ENCODE assay signal across 10 cellular contexts in genomic region chr15:57217716-57218598, GRCh38.
DNase-seq lines count a peak whose midpoint lies in the region; TF ChIP-seq lines count a peak whose summit lies in the region.
"Had no signal": no experiment of that assay in that cellular context is flagged by ENCODE, and none has a peak within 500 bp of the region (broad histone marks: within the 10 kb centered on the region; RNA-seq: fewer than 3 reads in every experiment).

No MANE protein-coding gene starts in this region.

- peak; percentile 26 for DNase-seq in NCI-H2029 treated with DMSO at 0.1 percent for 48 hours (lab: John Stamatoyannopoulos, UW)
- DNase-seq in NCI-H2029 (lab: John Stamatoyannopoulos, UW) = no peak
- peak; percentile 86 for DNase-seq in foreskin melanocyte
- no peak for DNase-seq in stimulated activated CD8-positive, alpha-beta memory T cell treated with anti-CD3 and anti-CD28 coated beads, Interleukin-4, amount 100 ng/mL, for 48 hours
- DNase-seq in activated CD4-positive, alpha-beta T cell treated with anti-CD3 and anti-CD28 coated beads, Interleukin-2, amount 10 ng/mL, durations not matched to agents 7 days and 5 days = no peak
- DNase-seq in stimulated activated CD4-positive, alpha-beta T cell treated with anti-CD3 and anti-CD28 coated beads, Interleukin-1b, Interleukin-23, amount 100 ng/mL, for 48 hours = no peak
- DNase-seq: activated B cell treated with CpG ODN at 0.5 μM for 24 hours, left lung had no signal

- CTCF ChIA-PET in activated CD4-positive, alpha-beta T cell treated with anti-CD3 and anti-CD28 coated beads, Interleukin-2, amount 10 ng/mL, durations not matched to agents 7 days and 5 days (lab: Charles Lee) = interaction anchor here (1.0 kb wide), 1 partner anchor 8 kb away, joined by 3 read pairs; no protein-coding TSS in a partner anchor

- no peaks in the 10 kb centered on the region for H3K36me3 Mint-ChIP-seq in activated CD4-positive, alpha-beta T cell treated with anti-CD3 and anti-CD28 coated beads, Interleukin-2, amount 10 ng/mL, durations not matched to agents 7 days and 5 days (ENCODE audit: low read depth)

- H3K9ac ChIP-seq in OCI-LY1 (ENCODE audit: low read length) = peak overlapping the region; percentile 17; the same call in 1 of the 2 replicates

- peak overlapping the region; percentile 52 for H3K4me2 ChIP-seq in OCI-LY1 (ENCODE audit: low read length)

- no peaks in the 10 kb centered on the region for H3K27me3 ChIP-seq in OCI-LY1 (ENCODE audit: insufficient read depth, low read length)
- H3K27me3 ChIP-seq: left lung had no signal

- H3K4me3 ChIP-seq in OCI-LY1 (ENCODE audit: low read depth, low read length, poor library complexity, severe bottlenecking) (peak overlapping the region; percentile 3), skin epidermis (peak overlapping the region in 1 of 7 experiments; percentile 37)
- H3K4me3 ChIP-seq: left lung had no signal

- H3K79me2 ChIP-seq in OCI-LY1 (ENCODE audit: insufficient read depth, low read length) = peaks cover 53% of the 10 kb centered on the region

- H3F3A ChIP-seq in OCI-LY1 (ENCODE audit: insufficient read depth, low read length) = no peaks in the 10 kb centered on the region; the same call in 1 of the 2 replicates

- H3K27me3 Mint-ChIP-seq in activated CD4-positive, alpha-beta T cell treated with anti-CD3 and anti-CD28 coated beads, Interleukin-2, amount 10 ng/mL, durations not matched to agents 7 days and 5 days = no peaks in the 10 kb centered on the region
- H3K27me3 Mint-ChIP-seq: activated B cell treated with CpG ODN at 0.5 μM for 24 hours had no signal

- no peak overlapping the region for H2AFZ ChIP-seq in OCI-LY1 (ENCODE audit: low read length)

- no peak overlapping the region for H3K27ac Mint-ChIP-seq in activated CD4-positive, alpha-beta T cell treated with anti-CD3 and anti-CD28 coated beads, Interleukin-2, amount 10 ng/mL, durations not matched to agents 7 days and 5 days
- H3K27ac Mint-ChIP-seq: activated B cell treated with CpG ODN at 0.5 μM for 24 hours had no signal

- no peaks in the 10 kb centered on the region for H3K36me3 ChIP-seq in OCI-LY1 (ENCODE audit: insufficient read depth, low read length)
- H3K36me3 ChIP-seq: left lung had no signal

- H3K9me2 ChIP-seq in OCI-LY1 (ENCODE audit: low read depth, low read length) = no peaks in the 10 kb centered on the region

- H4K20me1 ChIP-seq in OCI-LY1 (ENCODE audit: insufficient read depth, low read length) = no peaks in the 10 kb centered on the region

- TF ChIP-seq CTCF in OCI-LY1 (IDR thresholded peaks at IDR 0.05; ENCODE audit: low read length) = no peak

- H3K4me1 Mint-ChIP-seq in activated CD4-positive, alpha-beta T cell treated with anti-CD3 and anti-CD28 coated beads, Interleukin-2, amount 10 ng/mL, durations not matched to agents 7 days and 5 days = peaks cover 5% of the 10 kb centered on the region

- H3K9me3 ChIP-seq in OCI-LY1 (ENCODE audit: low read length) = no peaks in the 10 kb centered on the region
- H3K9me3 ChIP-seq: left lung had no signal

- no peak overlapping the region for H3K4me3 Mint-ChIP-seq in activated CD4-positive, alpha-beta T cell treated with anti-CD3 and anti-CD28 coated beads, Interleukin-2, amount 10 ng/mL, durations not matched to agents 7 days and 5 days

- H3K27ac ChIP-seq in OCI-LY1 (ENCODE audit: low read depth, low read length, poor library complexity, severe bottlenecking) = peak overlapping the region; percentile 50
- peak overlapping the region in 12 of 21 experiments; percentile 8 to 69 (median 42) for H3K27ac ChIP-seq in skin epidermis

- H3K4me1 ChIP-seq in OCI-LY1 (ENCODE audit: insufficient read depth, low read length, severe bottlenecking) = peaks cover 68% of the 10 kb centered on the region

- POLR2A ChIA-PET in activated CD4-positive, alpha-beta T cell treated with anti-CD3 and anti-CD28 coated beads, Interleukin-2, amount 10 ng/mL, durations not matched to agents 7 days and 5 days (lab: Charles Lee) = no interaction called here

- H3K9me3 Mint-ChIP-seq in activated CD4-positive, alpha-beta T cell treated with anti-CD3 and anti-CD28 coated beads, Interleukin-2, amount 10 ng/mL, durations not matched to agents 7 days and 5 days = no peaks in the 10 kb centered on the region
- H3K9me3 Mint-ChIP-seq: activated B cell treated with CpG ODN at 0.5 μM for 24 hours had no signal

Comparison
In these comparisons a context has a peak if more than half of its experiments do, and no peak if none do; other contexts are left out.
1. DNase-seq: peak in NCI-H2029 treated with DMSO at 0.1 percent for 48 hours (single experiment) and foreskin melanocyte (single experiment); none in NCI-H2029 (single experiment), stimulated activated CD8-positive, alpha-beta memory T cell treated with anti-CD3 and anti-CD28 coated beads, Interleukin-4, amount 100 ng/mL, for 48 hours (single experiment), activated CD4-positive, alpha-beta T cell treated with anti-CD3 and anti-CD28 coated beads, Interleukin-2, amount 10 ng/mL, durations not matched to agents 7 days and 5 days (single experiment) and stimulated activated CD4-positive, alpha-beta T cell treated with anti-CD3 and anti-CD28 coated beads, Interleukin-1b, Interleukin-23, amount 100 ng/mL, for 48 hours (single experiment).